In the genomic region with DNA sequence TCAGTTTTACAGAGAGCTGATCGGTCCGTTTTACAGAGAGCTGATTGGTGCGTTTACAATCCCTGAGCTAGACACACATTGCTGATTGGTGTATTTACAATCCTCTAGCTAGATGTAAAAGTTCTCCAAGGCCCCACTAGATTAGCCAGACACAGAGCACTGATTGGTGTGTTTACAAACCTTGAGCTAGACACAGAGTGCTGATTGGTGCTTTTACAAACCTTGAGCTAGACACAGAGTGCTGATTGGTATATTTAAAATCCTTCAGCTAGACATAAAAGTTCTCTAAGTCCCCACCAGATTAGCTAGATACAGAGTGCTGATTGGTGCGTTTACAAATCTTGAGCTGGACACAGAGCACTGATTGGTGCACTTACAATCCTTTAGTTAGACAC, we compare ENCODE assay signal across 8 cellular contexts.
DNase-seq lines count a peak whose midpoint lies in the region; ATAC-seq, FAIRE-seq and TF ChIP-seq lines count a peak whose summit lies in the region.
"Not testable (repeated sequence)": the region's sequence is repeated elsewhere in the genome, so short reads cannot be mapped to it uniquely, and the experiment has no call there.

No MANE protein-coding gene starts in this region.

- H4K20me1 ChIP-seq in HepG2 (ENCODE audit: insufficient read depth, low read length), result not testable (repeated sequence)

- not testable (repeated sequence) for H3K4me1 Mint-ChIP-seq in Calu3 (ENCODE audit: low read depth, unreplicated experiment); activated naive CD4-positive, alpha-beta T cell treated with anti-CD3 and anti-CD28 coated beads, Interleukin-2, amount 50 U/mL, for 24 hours; osteocyte (ENCODE audit: unreplicated experiment)

- H3K4me3 ChIP-seq in WERI-Rb-1 (ENCODE audit: low read depth, low read length), result peak overlapping the region; percentile 50; the same call in 1 of the 2 replicates
- peak overlapping the region; percentile 51 for H3K4me3 ChIP-seq in ectodermal cell (ENCODE audit: insufficient read depth, low read depth, low read length)
- peak overlapping the region in 2 of 3 experiments; percentile 70 to 71; a peak in 2 of 6 replicates for H3K4me3 ChIP-seq in HepG2 (replicated peaks in 1 of 3; ENCODE audit: insufficient read depth in 1 of 3, low read depth in 2 of 3, low read length in 3 of 3)
- H3K4me3 ChIP-seq in tibial artery, result peak overlapping the region; percentile 58 to 72

- not testable (repeated sequence) for H3K27me3 Mint-ChIP-seq in Calu3 (ENCODE audit: unreplicated experiment); activated naive CD4-positive, alpha-beta T cell treated with anti-CD3 and anti-CD28 coated beads, Interleukin-2, amount 50 U/mL, for 24 hours
- H3K27me3 Mint-ChIP-seq in osteocyte (ENCODE audit: unreplicated experiment), result peaks cover 21% of the 10 kb centered on the region

- not testable (repeated sequence) for H2AFZ ChIP-seq in HepG2 (ENCODE audit: low read length)

- H3K4me3 Mint-ChIP-seq in Calu3 (ENCODE audit: low read depth, unreplicated experiment) (peak overlapping the region; percentile 72), osteocyte (ENCODE audit: unreplicated experiment) (peak overlapping the region; percentile 77)
- peak overlapping the region; percentile 82 for H3K4me3 Mint-ChIP-seq in activated naive CD4-positive, alpha-beta T cell treated with anti-CD3 and anti-CD28 coated beads, Interleukin-2, amount 50 U/mL, for 24 hours

- 95 to 97% methylated on average over 4 of the region's 4 CpGs for WGBS in ectodermal cell, 2 experiments
- WGBS in HepG2 (ENCODE audit: low lambda C conversion rate), result 92% methylated on average over 1 of the region's 4 CpGs

- in situ Hi-C loops in HepG2 (cut with HindIII; ENCODE audit: extremely low pct_ligation_motif_present, low pct_unique_long_range_greater_than_20kb), result not testable (repeated sequence)

- not testable (repeated sequence) for DNase-seq in Calu3; WERI-Rb-1; HepG2 (ENCODE audit: low spot score); osteocyte (ENCODE audit: extremely low spot score, unreplicated experiment); tibial artery

- CTCF ChIA-PET in Calu3 (lab: Charles Lee), result interaction anchor here (0.7 to 1.5 kb wide), 3 partner anchors 79 to 182 kb away, joined by 3 to 7 read pairs (median 3); no protein-coding TSS in a partner anchor
- CTCF ChIA-PET in HepG2 (lab: Yijun Ruan, JAX; ENCODE audit: low intra/inter-chr PET ratio, low total read pairs), result not testable (repeated sequence)

- intact Hi-C loops in Calu3 (cut with micrococcal nuclease; ENCODE audit: unreplicated experiment); HepG2 (cut with micrococcal nuclease; ENCODE audit: unreplicated experiment); tibial artery (cut with DNase I; ENCODE audit: low total_unique reads): not testable (repeated sequence)

- H3K79me2 ChIP-seq in HepG2 (ENCODE audit: insufficient read depth, low read length), result not testable (repeated sequence)

- H3K36me3 ChIP-seq in KOPT-K1 (ENCODE audit: insufficient read depth, low read length); WERI-Rb-1; ectodermal cell (ENCODE audit: control insufficient read depth, insufficient read depth, low read length); HepG2 (replicated peaks in 1 of 2; ENCODE audit: control insufficient read depth in 1 of 2, insufficient read depth in 2 of 2, low read length in 2 of 2); tibial artery: not testable (repeated sequence)

- not testable (repeated sequence) for H3K4me1 ChIP-seq in ectodermal cell (ENCODE audit: control insufficient read depth, insufficient read depth, low read length); HepG2 (ENCODE audit: insufficient read depth, low read length); tibial artery

- H3K27ac Mint-ChIP-seq in Calu3 (ENCODE audit: unreplicated experiment); activated naive CD4-positive, alpha-beta T cell treated with anti-CD3 and anti-CD28 coated beads, Interleukin-2, amount 50 U/mL, for 24 hours; osteocyte (ENCODE audit: unreplicated experiment): not testable (repeated sequence)

- H3K27me3 ChIP-seq in WERI-Rb-1 (ENCODE audit: insufficient read depth, low read depth, severe bottlenecking); ectodermal cell (ENCODE audit: control insufficient read depth, insufficient read depth, low read length, poor library complexity, severe bottlenecking); HepG2 (ENCODE audit: control insufficient read depth in 1 of 2, insufficient read depth in 2 of 2, low read length in 2 of 2); tibial artery: not testable (repeated sequence)

- POLR2A ChIA-PET in HepG2 (lab: Yijun Ruan, JAX), result interaction anchor here (1.2 kb wide), 1 partner anchor 1137 kb away, joined by 3 read pairs; no protein-coding TSS in a partner anchor

- TF ChIP-seq EP300 in HepG2 (IDR thresholded peaks at IDR 0.05; ENCODE audit: low read depth in 2 of 2, low read length in 2 of 2); HepG2 (CRISPR knock-in tag; IDR thresholded peaks at IDR 0.05; ENCODE audit: borderline replicate concordance): not testable (repeated sequence)

- not testable (repeated sequence) for TF ChIP-seq RAD21 in HepG2 (CRISPR knock-in tag; IDR thresholded peaks at IDR 0.05)

- not testable (repeated sequence) for TF ChIP-seq POLR2A in HepG2 (IDR thresholded peaks at IDR 0.05; ENCODE audit: insufficient read depth in 1 of 2, low read depth in 2 of 2, low read length in 2 of 2)

- peak overlapping the region; percentile 86 for H3K4me2 ChIP-seq in HepG2 (ENCODE audit: low read depth, low read length)

- not testable (repeated sequence) for H3K9me3 ChIP-seq in KOPT-K1 (ENCODE audit: insufficient read depth, low read length, poor library complexity, severe bottlenecking); WERI-Rb-1 (ENCODE audit: severe bottlenecking); ectodermal cell (ENCODE audit: control insufficient read depth, low read length); HepG2 (ENCODE audit: low read length); tibial artery

- not testable (repeated sequence) for FAIRE-seq in HepG2 (lab: Jason Lieb, UNC)

- not testable (repeated sequence) for BruUV-seq in Calu3 (replicated peaks; lab: Mats Ljungman, UMichigan); HepG2 (replicated peaks; lab: Mats Ljungman, UMichigan)

- not testable (repeated sequence) for H3K36me3 Mint-ChIP-seq in Calu3 (ENCODE audit: insufficient read depth, unreplicated experiment); activated naive CD4-positive, alpha-beta T cell treated with anti-CD3 and anti-CD28 coated beads, Interleukin-2, amount 50 U/mL, for 24 hours; osteocyte (ENCODE audit: unreplicated experiment)

- TF ChIP-seq CTCF in Calu3 (IDR thresholded peaks at IDR 0.05; ENCODE audit: unreplicated experiment); WERI-Rb-1 (IDR thresholded peaks at IDR 0.05; ENCODE audit: low read depth, low read length); HepG2 (CRISPR knock-in tag; IDR thresholded peaks at IDR 0.05); osteocyte (IDR thresholded peaks at IDR 0.05); tibial artery (IDR thresholded peaks at IDR 0.05): not testable (repeated sequence)

- H3K9ac ChIP-seq in HepG2 (ENCODE audit: insufficient read depth, low read depth, low read length), result not testable (repeated sequence)

- ATAC-seq in HepG2, result not testable (repeated sequence)

- not testable (repeated sequence) for H3K9me3 Mint-ChIP-seq in Calu3 (ENCODE audit: low read depth, unreplicated experiment); activated naive CD4-positive, alpha-beta T cell treated with anti-CD3 and anti-CD28 coated beads, Interleukin-2, amount 50 U/mL, for 24 hours; osteocyte (ENCODE audit: unreplicated experiment)

- H3K27ac ChIP-seq in KOPT-K1 (ENCODE audit: low read depth, low read length, poor library complexity, severe bottlenecking), result peak overlapping the region; percentile 93
- H3K27ac ChIP-seq in WERI-Rb-1; ectodermal cell (ENCODE audit: insufficient read depth, low read depth, low read length, poor library complexity, severe bottlenecking); HepG2 (ENCODE audit: extremely low read length, insufficient read depth, low read length); tibial artery: not testable (repeated sequence)

TF ChIP-seq in HepG2, 621 proteins besides CTCF, POLR2A, EP300 and RAD21:
- TF ChIP-seq SP4 (CRISPR knock-in tag; IDR thresholded peaks at IDR 0.05) (0 out of 2 replicates have a peak, but pooled peaks have one; percentile 3), NFYB (CRISPR knock-in tag; IDR thresholded peaks at IDR 0.05) (peak; percentile 62)
